In genomic region chr9:87040410-87041009, GRCh38 we compare ENCODE assay signal across 22 cellular contexts.
DNase-seq lines count a peak whose midpoint lies in the region; ATAC-seq and TF ChIP-seq lines count a peak whose summit lies in the region.
"Had no signal": no experiment of that assay in that cellular context is flagged by ENCODE, and none has a peak within 500 bp of the region (broad histone marks: within the 10 kb centered on the region; RNA-seq: fewer than 3 reads in every experiment).

No MANE protein-coding gene starts in this region.

- H3K9me3 Mint-ChIP-seq in glutamatergic neuron (ENCODE audit: unreplicated experiment) = no peaks in the 10 kb centered on the region

- H3K9me2 ChIP-seq in PC-9 (ENCODE audit: insufficient read depth) = no peaks in the 10 kb centered on the region

- no peak overlapping the region for H3K27ac ChIP-seq in PC-9
- H3K27ac ChIP-seq: SJSA1, testis, VCaP had no signal

- no peaks in the 10 kb centered on the region for H3F3A ChIP-seq in PC-9 (ENCODE audit: insufficient read depth, low read depth)

- POLR2A ChIA-PET in PC-9 (lab: Charles Lee; ENCODE audit: unreplicated experiment) = no interaction called here

- peaks cover 5% of the 10 kb centered on the region for H3K27me3 Mint-ChIP-seq in glutamatergic neuron (ENCODE audit: unreplicated experiment)

- peak overlapping the region; percentile 65 for H3K4me3 ChIP-seq in PC-9
- H3K4me3 ChIP-seq in BE2C (ENCODE audit: low read depth, low read length) = no peak overlapping the region
- H3K4me3 ChIP-seq: SJSA1, testis had no signal

- CTCF ChIA-PET in PC-9 (lab: Charles Lee) = no interaction called here

- intact Hi-C loops in PC-9 (cut with micrococcal nuclease; ENCODE audit: unreplicated experiment) = no loop called here

- H3K9me3 ChIP-seq in PC-9 (ENCODE audit: insufficient read depth, low read depth) (no peaks in the 10 kb centered on the region), BE2C (no peaks in the 10 kb centered on the region)
- H3K9me3 ChIP-seq: SJSA1, testis had no signal

- H2AFZ ChIP-seq in PC-9 = peak overlapping the region; percentile 81; the same call in 1 of the 2 replicates

- no TSS peak for BruUV-seq in PC-9 (replicated peaks; lab: Mats Ljungman, UMichigan)

- peak; percentile 19 to 20 for DNase-seq in activated T-cell treated with anti-CD3 and anti-CD28 coated beads, Interleukin-2, amount 50 U/mL, for 48 hours
- DNase-seq in activated T-cell treated with anti-CD3 and anti-CD28 coated beads for 4 hours (no peak), PC-9 (no peak), glutamatergic neuron (no peak), renal cortical epithelial cell (ENCODE audit: low read depth) (peak; percentile 13), BE2C (no peak), HuH-7.5 (ENCODE audit: low spot score) (no peak)
- DNase-seq: DMS79 treated with DMSO at 0.1 percent for 48 hours; foreskin melanocyte; KBM-7; midbrain; NCI-H2029 treated with DMSO at 0.1 percent for 48 hours; NCI-H446; retina; stimulated activated CD4-positive, alpha-beta T cell treated with anti-CD3 and anti-CD28 coated beads, Interleukin-12 subunit alpha, Interleukin-12 subunit beta, amount 100 ng/mL, for 4 hours; T-helper 17 cell; testis had no signal

- H3K27ac Mint-ChIP-seq in glutamatergic neuron (ENCODE audit: unreplicated experiment) = peak overlapping the region; percentile 50
- H3K27ac Mint-ChIP-seq: activated T-helper 1 cell treated with anti-CD3 and anti-CD28 coated beads, Interleukin-12 subunit alpha, Interleukin-12 subunit beta, Interleukin-2, Interleukin-4 antibody, amounts not matched to agents 30 ng/mL and 10 ng/mL and 1 ng/mL, durations not matched to agents 14 hours and 24 hours and 36 hours; CD14-positive monocyte; T-helper 17 cell had no signal

- ATAC-seq in GM19467 (IDR thresholded peaks at IDR 0.05; ENCODE audit: unreplicated experiment) = no peak
- ATAC-seq: T-helper 17 cell had no signal

- H3K27me3 ChIP-seq in PC-9 (ENCODE audit: insufficient read depth, low read depth) = no peaks in the 10 kb centered on the region
- no peaks in the 10 kb centered on the region for H3K27me3 ChIP-seq in BE2C
- H3K27me3 ChIP-seq: SJSA1, testis had no signal

- H3K4me1 ChIP-seq in PC-9 (replicated peaks; ENCODE audit: insufficient read depth) (peaks cover 19% of the 10 kb centered on the region), BE2C (no peaks in the 10 kb centered on the region)
- H3K4me1 ChIP-seq: SJSA1, testis had no signal

- H3K36me3 Mint-ChIP-seq in glutamatergic neuron (ENCODE audit: unreplicated experiment) = peaks cover 8% of the 10 kb centered on the region
- H3K36me3 Mint-ChIP-seq: CD14-positive monocyte had no signal

- no peak for TF ChIP-seq CTCF in PC-9 (conservative IDR thresholded peaks at IDR 0.05)
- no peak for TF ChIP-seq CTCF in glutamatergic neuron (IDR thresholded peaks at IDR 0.05; ENCODE audit: partially characterized antibody, unreplicated experiment)
- no peak for TF ChIP-seq CTCF in BE2C (IDR thresholded peaks at IDR 0.05; ENCODE audit: low read depth, low read length)

- H3K79me2 ChIP-seq in PC-9 (ENCODE audit: low read depth) = 0 out of 2 replicates have a peak, but pooled peaks cover 10% of the 10 kb centered on the region

- peak overlapping the region; percentile 84 for H3K4me3 Mint-ChIP-seq in glutamatergic neuron (ENCODE audit: unreplicated experiment)
- H3K4me3 Mint-ChIP-seq: activated T-helper 1 cell treated with anti-CD3 and anti-CD28 coated beads, Interleukin-12 subunit alpha, Interleukin-12 subunit beta, Interleukin-2, Interleukin-4 antibody, amounts not matched to agents 30 ng/mL and 10 ng/mL and 1 ng/mL, durations not matched to agents 14 hours and 24 hours and 36 hours; CD14-positive monocyte; T-helper 17 cell had no signal

- peak overlapping the region; percentile 79 for H3K4me2 ChIP-seq in PC-9

- no peaks in the 10 kb centered on the region for H4K20me1 ChIP-seq in PC-9 (ENCODE audit: insufficient read depth)

- H3K4me1 Mint-ChIP-seq in glutamatergic neuron (ENCODE audit: low read depth, unreplicated experiment) = peaks cover 22% of the 10 kb centered on the region
- H3K4me1 Mint-ChIP-seq: CD14-positive monocyte, T-helper 17 cell had no signal

- H3K36me3 ChIP-seq in PC-9 (ENCODE audit: low read depth) (no peaks in the 10 kb centered on the region), BE2C (no peaks in the 10 kb centered on the region)
- H3K36me3 ChIP-seq: SJSA1 had no signal

Comparison
In these comparisons a context has a peak if more than half of its experiments do, and no peak if none do; other contexts are left out.
1. DNase-seq: peak in activated T-cell treated with anti-CD3 and anti-CD28 coated beads, Interleukin-2, amount 50 U/mL, for 48 hours (2 of 2) and renal cortical epithelial cell (single experiment); none in activated T-cell treated with anti-CD3 and anti-CD28 coated beads for 4 hours (single experiment), PC-9 (0 of 2), glutamatergic neuron (single experiment), BE2C (single experiment) and HuH-7.5 (single experiment).